Comparison of ENCODE assay signal across 1 cellular context in genomic region chr17:73288534-73289302, GRCh38.
TF ChIP-seq lines count a peak whose summit lies in the region.

No MANE protein-coding gene starts in this region.

TF ChIP-seq in H1, 55 proteins besides CTCF, POLR2A, EP300 and RAD21:
- TF ChIP-seq EGR1 (IDR thresholded peaks at IDR 0.05; ENCODE audit: borderline replicate concordance, low read depth, low read length) (no peak), CBX8 (IDR thresholded peaks at IDR 0.05; ENCODE audit: borderline replicate concordance, low read depth, low read length) (no peak), SP4 (IDR thresholded peaks at IDR 0.05; ENCODE audit: low read length) (no peak), MAFK (IDR thresholded peaks at IDR 0.05; ENCODE audit: low read depth, low read length) (no peak), MAX (IDR thresholded peaks at IDR 0.05) (no peak), BACH1 (IDR thresholded peaks at IDR 0.05; ENCODE audit: low read length) (no peak), CTBP2 (IDR thresholded peaks at IDR 0.05; ENCODE audit: borderline replicate concordance, insufficient read depth, insufficient read length, low read length) (no peak), PHF8 (conservative IDR thresholded peaks at IDR 0.05; ENCODE audit: low read depth, low read length) (no peak), TCF12 (IDR thresholded peaks at IDR 0.05; ENCODE audit: low read depth, low read length) (no peak)
